8 cellular contexts compared by ENCODE assay signal in genomic region chr18:49560277-49561126, GRCh38. TPM values are rescaled to one million over a fixed set of nuclear protein-coding genes. Genes with fewer than 3 reads are reported as not detected.
DNase-seq lines count a peak whose midpoint lies in the region; ATAC-seq and TF ChIP-seq lines count a peak whose summit lies in the region.

No MANE protein-coding gene starts in this region.

- no peak overlapping the region for H2BK120ac ChIP-seq in mesenchymal stem cell (ENCODE audit: low read depth, low read length)

- peaks cover 0 to 58% of the 10 kb centered on the region in 2 experiments for H3K27me3 ChIP-seq in mesenchymal stem cell (ENCODE audit: control insufficient read depth in 1 of 2, insufficient read depth in 1 of 2, low read length in 2 of 2)
- peaks cover 0 to 7% of the 10 kb centered on the region in 2 donors for H3K27me3 ChIP-seq in uterus

- H3K4me2 ChIP-seq in mesenchymal stem cell (ENCODE audit: low read length, poor library complexity, severe bottlenecking) = peak overlapping the region; percentile 98

- H2AK5ac ChIP-seq in mesenchymal stem cell (ENCODE audit: low read length, severe bottlenecking) = no peak overlapping the region

- peak overlapping the region in 1 of 2 experiments; percentile 52 for H3K18ac ChIP-seq in mesenchymal stem cell (ENCODE audit: low read depth in 1 of 2, low read length in 2 of 2)

- DNase-seq in D341Med (ENCODE audit: low spot score) = peak; percentile 75
- DNase-seq in NCI-H2107 treated with DMSO at 0.1 percent for 48 hours (lab: John Stamatoyannopoulos, UW; ENCODE audit: unreplicated experiment) = peak; percentile 45
- DNase-seq in central memory CD8-positive, alpha-beta T cell (ENCODE audit: low spot score in 2 of 2) = no peak
- peak; percentile 29 for DNase-seq in mesenchymal stem cell
- no peak for DNase-seq in uterus
- no peak for DNase-seq in cerebellar cortex (ENCODE audit: low spot score)

- no peak for TF ChIP-seq CTCF in uterus (IDR thresholded peaks at IDR 0.05)

- H3K27ac Mint-ChIP-seq in central memory CD8-positive, alpha-beta T cell (ENCODE audit: low read depth) = no peak overlapping the region

- WGBS in mesenchymal stem cell = 6% methylated on average over 39 of the region's 40 CpGs

- no peak overlapping the region for H4K91ac ChIP-seq in mesenchymal stem cell (ENCODE audit: low read length)

- peaks cover 11% of the 10 kb centered on the region for H3K79me1 ChIP-seq in mesenchymal stem cell (replicated peaks; ENCODE audit: low read length, poor library complexity, severe bottlenecking)

- H3K27ac ChIP-seq in mesenchymal stem cell (ENCODE audit: low read length, poor library complexity, severe bottlenecking) (no peak overlapping the region), uterus (no peak overlapping the region)

- peaks cover 28% of the 10 kb centered on the region for H3K4me1 Mint-ChIP-seq in central memory CD8-positive, alpha-beta T cell

- TF ChIP-seq POLR2A in uterus (IDR thresholded peaks at IDR 0.05) = no peak

- no peak for ATAC-seq in central memory CD8-positive, alpha-beta T cell (replicated peaks; ENCODE audit: extremely low read depth, poor library complexity, severe bottlenecking)
- ATAC-seq in HG03097 (IDR thresholded peaks at IDR 0.05; ENCODE audit: low FRiP score, unreplicated experiment) = no peak
- no peak for ATAC-seq in HG02571 (IDR thresholded peaks at IDR 0.05; ENCODE audit: unreplicated experiment)

- no peak overlapping the region for H2BK15ac ChIP-seq in mesenchymal stem cell (ENCODE audit: low read depth, poor library complexity, severe bottlenecking)

- no peak overlapping the region for H3K4ac ChIP-seq in mesenchymal stem cell (ENCODE audit: low read depth in 1 of 2, low read length in 2 of 2)

- H3K9me3 ChIP-seq in mesenchymal stem cell (ENCODE audit: control insufficient read depth, low read length) = no peaks in the 10 kb centered on the region
- no peaks in the 10 kb centered on the region for H3K9me3 ChIP-seq in uterus

- H3K4me3 Mint-ChIP-seq in central memory CD8-positive, alpha-beta T cell = peak overlapping the region; percentile 69

- no peak overlapping the region for H2BK5ac ChIP-seq in mesenchymal stem cell (ENCODE audit: low read depth, low read length, poor library complexity, severe bottlenecking)

- H2BK12ac ChIP-seq in mesenchymal stem cell (ENCODE audit: low read length in 2 of 2) = peak overlapping the region in 1 of 2 experiments; percentile 37

- H3K36me3 ChIP-seq in mesenchymal stem cell (ENCODE audit: control insufficient read depth in 1 of 2, insufficient read depth in 2 of 2, low read depth in 1 of 2, low read length in 2 of 2) (peaks cover 0 to 3% of the 10 kb centered on the region in 2 experiments), uterus (no peaks in the 10 kb centered on the region)

- no peak overlapping the region for H3K23ac ChIP-seq in mesenchymal stem cell (ENCODE audit: low read length in 2 of 2)

- H3K9ac ChIP-seq in mesenchymal stem cell (ENCODE audit: low read length) = peak overlapping the region; percentile 54

- no peak overlapping the region for H4K8ac ChIP-seq in mesenchymal stem cell (ENCODE audit: low read length)

- no peak overlapping the region for H3K14ac ChIP-seq in mesenchymal stem cell (ENCODE audit: low read length in 2 of 2)

- H2AFZ ChIP-seq in mesenchymal stem cell (ENCODE audit: low read depth, low read length) = no peak overlapping the region

- H3K36me3 Mint-ChIP-seq in central memory CD8-positive, alpha-beta T cell (ENCODE audit: insufficient read depth) = no peaks in the 10 kb centered on the region

- peaks cover 70% of the 10 kb centered on the region for H3K27me3 Mint-ChIP-seq in central memory CD8-positive, alpha-beta T cell

- no peaks in the 10 kb centered on the region for H3K9me3 Mint-ChIP-seq in central memory CD8-positive, alpha-beta T cell

- intact Hi-C loops in uterus (cut with DNase I; ENCODE audit: low total_unique reads) = no loop called here

- H3K4me1 ChIP-seq in mesenchymal stem cell (ENCODE audit: control insufficient read depth, insufficient read depth, low read depth, low read length) (peaks cover 26% of the 10 kb centered on the region), uterus (peaks cover 0 to 16% of the 10 kb centered on the region in 2 donors)

- H3K4me3 ChIP-seq in mesenchymal stem cell (ENCODE audit: insufficient read depth in 1 of 2, low read depth in 1 of 2, low read length in 2 of 2) (peak overlapping the region; percentile 63 to 76), uterus (peak overlapping the region; percentile 0 to 3)

RNA-seq across cellular contexts. Expression of gene LIPG, which starts 1.4 kb away (rescaled TPM):
- polyA plus RNA-seq in mesenchymal stem cell (2013, experiment 1 of 2) = 30.0 TPM
- 30.5 TPM for polyA plus RNA-seq in mesenchymal stem cell (2013, experiment 2 of 2)
- total RNA-seq in uterus = 1 to 10 TPM in 1 of 4 donors, not detected in 3; 8.0 TPM

Comparison
In these comparisons a context has a peak if more than half of its experiments do, and no peak if none do; other contexts are left out.
1. DNase-seq: peak in D341Med (single experiment), NCI-H2107 treated with DMSO at 0.1 percent for 48 hours (single experiment) and mesenchymal stem cell (single experiment); none in central memory CD8-positive, alpha-beta T cell (0 of 2), uterus (0 of 2) and cerebellar cortex (single experiment).